ENCODE assay signal across 8 cellular contexts in the genomic region with DNA sequence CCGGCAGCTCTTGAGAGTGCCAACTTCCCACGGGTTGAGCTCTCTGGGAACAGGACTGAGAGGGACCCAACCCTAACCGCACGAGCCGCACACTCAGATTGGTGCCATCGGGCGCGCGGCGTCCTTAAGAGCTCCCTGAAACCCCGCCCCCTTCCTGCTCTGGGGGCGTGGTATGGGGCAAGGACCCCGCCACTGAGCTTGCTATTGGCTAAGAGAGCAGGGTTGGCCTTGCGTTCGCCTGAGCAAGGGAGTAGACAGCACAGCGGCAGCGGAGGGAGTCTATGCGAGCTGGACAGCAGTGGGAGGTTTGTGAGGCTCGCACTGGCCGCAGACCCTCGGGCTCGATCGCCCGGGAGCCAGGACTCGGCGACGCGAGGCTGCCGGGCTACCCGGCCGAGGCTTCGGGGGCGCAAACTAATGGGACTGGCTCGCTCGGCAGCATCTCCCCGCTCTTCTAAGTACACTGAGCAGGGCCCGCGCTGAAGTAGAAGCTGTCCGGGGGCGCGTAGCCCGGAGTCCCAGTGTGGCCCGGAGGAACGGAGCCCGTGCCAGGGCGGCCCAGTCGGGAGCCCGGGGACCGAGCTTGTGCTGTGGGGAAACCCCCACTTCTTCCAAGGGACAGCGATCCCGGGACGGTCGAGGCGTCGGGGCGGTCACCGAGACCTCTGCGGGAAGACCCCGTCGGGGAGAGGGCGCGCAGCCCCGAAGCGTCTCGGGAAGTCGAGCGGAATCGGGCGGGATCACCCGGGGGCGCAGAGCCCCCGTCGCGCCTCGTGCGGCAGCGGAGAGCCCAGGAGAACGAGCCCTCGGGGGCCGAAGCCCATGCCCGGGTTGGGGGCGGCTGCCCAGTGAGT. TPM values are rescaled to one million over a fixed set of nuclear protein-coding genes. Genes with fewer than 3 reads are reported as not detected.
DNase-seq lines count a peak whose midpoint lies in the region; TF ChIP-seq lines count a peak whose summit lies in the region.

Gene EFNB1, plus strand, starts transcription at position 282 of the 854 bp plus-strand sequence. CDS start 756 bp downstream, outside the sequence.

- DNase-seq in ELF-1 (ENCODE audit: low read depth, low spot score) (peak; percentile 99), H4 (ENCODE audit: low spot score) (peak; percentile 95), M059J (ENCODE audit: low read depth) (peak; percentile 98), SHP77 treated with DMSO at 0.1 percent for 48 hours (lab: John Stamatoyannopoulos, UW) (peak; percentile 70), foreskin fibroblast (peak; percentile 92 to 97), neural progenitor cell (ENCODE audit: low spot score) (peak; percentile 96)
- DNase-seq in activated gamma-delta T cell treated with anti-CD3 and anti-CD28 coated beads, Interleukin-2, amount 50 U/mL, for 16 hours (ENCODE audit: low read depth): peak; percentile 73

- H3K9me3 ChIP-seq in neural progenitor cell (ENCODE audit: low read depth) (no peaks in the 10 kb centered on the region), stomach smooth muscle (ENCODE audit: control insufficient read depth in 2 of 2, low read length in 2 of 2) (no peaks in the 10 kb centered on the region)

- H3K27me3 ChIP-seq in neural progenitor cell (peaks cover 38% of the 10 kb centered on the region), stomach smooth muscle (ENCODE audit: control insufficient read depth in 1 of 2, insufficient read depth in 2 of 2, low read length in 2 of 2) (peaks cover 0 to 36% of the 10 kb centered on the region in 2 donors)

- H3K4me3 Mint-ChIP-seq in neural progenitor cell: peak within 1 kb of the TSS; percentile 92

- peaks cover 8% of the 10 kb centered on the region for H3K4me1 ChIP-seq in neural progenitor cell
- H3K4me1 ChIP-seq in stomach smooth muscle (ENCODE audit: control insufficient read depth, insufficient read depth, low read length): peaks cover 22% of the 10 kb centered on the region

- no peaks in the 10 kb centered on the region for H3F3A ChIP-seq in neural progenitor cell (ENCODE audit: low read depth)

- H2AFZ ChIP-seq in neural progenitor cell (replicated peaks): no peak within 1 kb of the TSS

- H3K9ac ChIP-seq in neural progenitor cell (peak within 1 kb of the TSS; percentile 28), stomach smooth muscle (ENCODE audit: low read length in 2 of 2) (peak within 1 kb of the TSS; percentile 58 to 62)

- H3K36me3 Mint-ChIP-seq in neural progenitor cell: no peaks in the 10 kb centered on the region

- peak within 1 kb of the TSS; percentile 82 for H3K27ac Mint-ChIP-seq in neural progenitor cell

- H4K20me1 ChIP-seq in neural progenitor cell (ENCODE audit: low read depth): peaks cover 51% of the 10 kb centered on the region

- H3K36me3 ChIP-seq in neural progenitor cell: no peaks in the 10 kb centered on the region
- no peaks in the 10 kb centered on the region for H3K36me3 ChIP-seq in stomach smooth muscle (ENCODE audit: control insufficient read depth in 2 of 2, insufficient read depth in 2 of 2, low read length in 2 of 2)

- H3K4me3 ChIP-seq in foreskin fibroblast (ENCODE audit: low read depth in 1 of 2, low read length in 2 of 2): peak within 1 kb of the TSS; percentile 63 to 69
- H3K4me3 ChIP-seq in neural progenitor cell: peak within 1 kb of the TSS; percentile 59
- H3K4me3 ChIP-seq in stomach smooth muscle (ENCODE audit: low read length in 2 of 2): peak within 1 kb of the TSS; percentile 69 to 81

- H3K27me3 Mint-ChIP-seq in neural progenitor cell (ENCODE audit: insufficient read depth, low read depth): peaks cover 10% of the 10 kb centered on the region

- peaks cover 17% of the 10 kb centered on the region for H3K4me1 Mint-ChIP-seq in neural progenitor cell

- peak within 1 kb of the TSS; percentile 84 for H3K4me2 ChIP-seq in neural progenitor cell

- peaks cover 41% of the 10 kb centered on the region for H3K79me2 ChIP-seq in neural progenitor cell (ENCODE audit: low read depth)

- no peak within 1 kb of the TSS for H3K27ac ChIP-seq in neural progenitor cell
- H3K27ac ChIP-seq in stomach smooth muscle (ENCODE audit: low read length): peak within 1 kb of the TSS; percentile 64

- H3K9me3 Mint-ChIP-seq in neural progenitor cell: peaks cover 10% of the 10 kb centered on the region

- no peak for TF ChIP-seq CTCF in foreskin fibroblast (IDR thresholded peaks at IDR 0.05; ENCODE audit: low read depth, low read length)
- no peak for TF ChIP-seq CTCF in neural progenitor cell (IDR thresholded peaks at IDR 0.05)

RNA-seq across cellular contexts. Expression of gene EFNB1, which starts in this region (rescaled TPM):
- total RNA-seq in H4 (2014; rRNA removed; shearing (Covaris generic)): 7.0 and 10.1 TPM in 2 replicates
- total RNA-seq in M059J (2014; rRNA removed; shearing (Covaris generic)): 11.2 and 15.3 TPM in 2 replicates
- total RNA-seq in neural progenitor cell (ENCODE audit: low replicate concordance): 25.4 and 57.1 TPM in 2 replicates
